In genomic region chrY:7274410-7274913, GRCh38 we compare ENCODE assay signal across 8 cellular contexts.
DNase-seq lines count a peak whose midpoint lies in the region; ATAC-seq and TF ChIP-seq lines count a peak whose summit lies in the region.

No MANE protein-coding gene starts in this region.

- peak overlapping the region; percentile 53 for H3K27ac ChIP-seq in OCI-LY3 (ENCODE audit: low read length)
- peak overlapping the region; percentile 52 for H3K27ac ChIP-seq in thymus (ENCODE audit: low read depth)

- no peaks in the 10 kb centered on the region for H3K27me3 ChIP-seq in OCI-LY3 (ENCODE audit: low read depth, low read length)
- no peaks in the 10 kb centered on the region for H3K27me3 ChIP-seq in thymus (ENCODE audit: control insufficient read depth, insufficient read depth)

- peaks cover 44% of the 10 kb centered on the region for H4K20me1 ChIP-seq in OCI-LY3 (ENCODE audit: insufficient read depth, low read length)

- DNase-seq in activated T-cell treated with anti-CD3 and anti-CD28 coated beads, Interleukin-2, amount 50 U/mL, for 72 hours: no peak
- DNase-seq in activated T-cell treated with anti-CD3 and anti-CD28 coated beads for 4 hours: no peak
- DNase-seq in foreskin fibroblast: peak in 1 of 2 donors; percentile 38
- DNase-seq in amniotic stem cell (lab: John Stamatoyannopoulos, UW): no peak
- no peak for DNase-seq in chondrocyte (ENCODE audit: low spot score)
- no peak for DNase-seq in NCI-H2029 treated with DMSO at 0.1 percent for 48 hours (lab: John Stamatoyannopoulos, UW)

- H3K4me2 ChIP-seq in OCI-LY3 (ENCODE audit: low read length): peak overlapping the region; percentile 96

- H3K36me3 ChIP-seq in OCI-LY3 (replicated peaks; ENCODE audit: low read depth, low read length): no peaks in the 10 kb centered on the region
- no peaks in the 10 kb centered on the region for H3K36me3 ChIP-seq in thymus (ENCODE audit: control insufficient read depth, insufficient read depth)

- H3K27me3 Mint-ChIP-seq in activated T-cell treated with anti-CD3 and anti-CD28 coated beads, Interleukin-2, amount 50 U/mL, for 72 hours (ENCODE audit: low read depth): no peaks in the 10 kb centered on the region
- H3K27me3 Mint-ChIP-seq in chondrocyte (ENCODE audit: low read depth): no peaks in the 10 kb centered on the region

- H3K4me1 Mint-ChIP-seq in activated T-cell treated with anti-CD3 and anti-CD28 coated beads, Interleukin-2, amount 50 U/mL, for 72 hours (ENCODE audit: low read depth): no peaks in the 10 kb centered on the region
- no peaks in the 10 kb centered on the region for H3K4me1 Mint-ChIP-seq in chondrocyte (ENCODE audit: low read depth)

- peak overlapping the region; percentile 86 for H3K27ac Mint-ChIP-seq in activated T-cell treated with anti-CD3 and anti-CD28 coated beads, Interleukin-2, amount 50 U/mL, for 72 hours
- no peak overlapping the region for H3K27ac Mint-ChIP-seq in chondrocyte (ENCODE audit: unreplicated experiment)

- TF ChIP-seq CTCF in OCI-LY3 (IDR thresholded peaks at IDR 0.05; ENCODE audit: low read depth, low read length): no peak
- TF ChIP-seq CTCF in foreskin fibroblast (IDR thresholded peaks at IDR 0.05; ENCODE audit: low read depth, low read length): no peak
- TF ChIP-seq CTCF in chondrocyte (IDR thresholded peaks at IDR 0.05): no peak

- peaks cover 60% of the 10 kb centered on the region for H3K79me2 ChIP-seq in OCI-LY3 (ENCODE audit: low read length)

- H3K4me1 ChIP-seq in OCI-LY3 (ENCODE audit: low read length) (peaks cover 23% of the 10 kb centered on the region), thymus (ENCODE audit: control insufficient read depth, insufficient read depth, low read length) (peaks cover 1% of the 10 kb centered on the region)

- H3K9me3 Mint-ChIP-seq in activated T-cell treated with anti-CD3 and anti-CD28 coated beads, Interleukin-2, amount 50 U/mL, for 72 hours: no peaks in the 10 kb centered on the region
- H3K9me3 Mint-ChIP-seq in chondrocyte (ENCODE audit: low read depth): no peaks in the 10 kb centered on the region

- H2AFZ ChIP-seq in OCI-LY3 (ENCODE audit: low read depth, low read length): no peak overlapping the region

- ATAC-seq in activated T-cell treated with anti-CD3 and anti-CD28 coated beads, Interleukin-2, amount 50 U/mL, for 72 hours (replicated peaks in 1 of 2): peak in 1 of 2 donors; percentile 23

- H3K4me3 Mint-ChIP-seq in activated T-cell treated with anti-CD3 and anti-CD28 coated beads, Interleukin-2, amount 50 U/mL, for 72 hours: peak overlapping the region in 1 of 2 donors; percentile 91
- no peak overlapping the region for H3K4me3 Mint-ChIP-seq in chondrocyte (ENCODE audit: unreplicated experiment)

- H3K4me3 ChIP-seq in OCI-LY3 (ENCODE audit: low read length) (peak overlapping the region; percentile 99), foreskin fibroblast (ENCODE audit: low read depth in 1 of 2, low read length in 2 of 2) (peak overlapping the region; percentile 62), thymus (ENCODE audit: low read length) (peak overlapping the region; percentile 70)

- WGBS in thymus: under 1% methylated on average over 45 of the region's 48 CpGs

- H3K36me3 Mint-ChIP-seq in activated T-cell treated with anti-CD3 and anti-CD28 coated beads, Interleukin-2, amount 50 U/mL, for 72 hours (ENCODE audit: insufficient read depth in 2 of 2): peaks cover 0 to 10% of the 10 kb centered on the region in 2 donors
- no peaks in the 10 kb centered on the region for H3K36me3 Mint-ChIP-seq in chondrocyte (ENCODE audit: low read depth)

- peak overlapping the region; percentile 93 for H3K9ac ChIP-seq in OCI-LY3 (ENCODE audit: low read length)

- H3K9me3 ChIP-seq in OCI-LY3 (ENCODE audit: insufficient read depth, low read length) (no peaks in the 10 kb centered on the region), thymus (ENCODE audit: control insufficient read depth) (no peaks in the 10 kb centered on the region)
